ENCODE assay signal across 11 cellular contexts in the genomic region with DNA sequence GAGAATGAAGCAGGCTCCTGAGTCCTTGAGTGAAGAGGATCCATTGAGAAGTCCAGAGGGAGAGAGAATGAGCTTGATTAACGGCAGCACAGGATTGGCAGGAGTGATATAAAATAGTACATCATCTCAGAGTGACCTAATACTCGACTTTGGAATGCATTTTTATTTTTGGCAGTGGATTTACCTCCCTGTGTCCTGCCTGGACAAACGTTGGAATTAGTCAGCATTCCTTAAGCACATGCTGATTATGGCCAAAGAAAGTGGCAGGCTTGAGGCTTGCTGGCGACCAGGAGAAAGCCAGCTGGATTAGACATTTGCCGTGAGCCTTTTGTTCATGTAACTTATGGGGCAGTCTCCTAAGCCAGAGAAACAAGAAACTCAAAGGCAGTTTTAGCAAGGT. TPM values are rescaled to one million over a fixed set of nuclear protein-coding genes. Genes with fewer than 3 reads are reported as not detected.
DNase-seq lines count a peak whose midpoint lies in the region; ATAC-seq and TF ChIP-seq lines count a peak whose summit lies in the region.
"Had no signal": no experiment of that assay in that cellular context is flagged by ENCODE, and none has a peak within 500 bp of the region (broad histone marks: within the 10 kb centered on the region; RNA-seq: fewer than 3 reads in every experiment).

No MANE protein-coding gene starts in this region.

- H3K27ac ChIP-seq in body of pancreas (peak overlapping the region in 1 of 4 donors; percentile 10), thoracic aorta (peak overlapping the region; percentile 43 to 46)
- H3K27ac ChIP-seq: epithelial cell of prostate had no signal

- 44 to 47% methylated on average over 5 of the region's 5 CpGs for WGBS in body of pancreas, 2 donors

- peaks cover 91% of the 10 kb centered on the region for H3K4me1 Mint-ChIP-seq in HFFc6 (ENCODE audit: low read depth)

- H3K9me3 Mint-ChIP-seq in HFFc6: no peaks in the 10 kb centered on the region
- H3K9me3 Mint-ChIP-seq: activated T-cell treated with anti-CD3 and anti-CD28 coated beads, Interleukin-2, amount 50 U/mL, for 24 hours had no signal

- no peaks in the 10 kb centered on the region for H3K27me3 Mint-ChIP-seq in HFFc6 (ENCODE audit: insufficient read depth)
- H3K27me3 Mint-ChIP-seq: activated T-cell treated with anti-CD3 and anti-CD28 coated beads, Interleukin-2, amount 50 U/mL, for 24 hours had no signal

- peaks cover 9% of the 10 kb centered on the region; the same call in 1 of the 2 replicates for H3K36me3 Mint-ChIP-seq in HFFc6 (ENCODE audit: low read depth)

- no peaks in the 10 kb centered on the region for H3K27me3 ChIP-seq in body of pancreas
- no peaks in the 10 kb centered on the region for H3K27me3 ChIP-seq in thoracic aorta (replicated peaks; ENCODE audit: insufficient read depth)

- intact Hi-C loops in body of pancreas (cut with DNase I) (no loop called here), head of caudate nucleus (cut with DNase I) (no loop called here)

- H3K4me1 ChIP-seq in body of pancreas: peaks cover 23% of the 10 kb centered on the region
- H3K4me1 ChIP-seq in thoracic aorta (ENCODE audit: control insufficient read depth in 1 of 2, low read depth in 2 of 2): peaks cover 60 to 84% of the 10 kb centered on the region in 2 donors

- no peak overlapping the region for H3K4me3 ChIP-seq in body of pancreas
- H3K4me3 ChIP-seq in thoracic aorta: peak overlapping the region; percentile 12

- DNase-seq in HFFc6 (peak; percentile 82), body of pancreas (no peak), hepatic stellate cell (ENCODE audit: low spot score) (peak; percentile 68), thoracic aorta (ENCODE audit: low spot score) (no peak), activated gamma-delta T cell (lab: John Stamatoyannopoulos, UW) (no peak), head of caudate nucleus (no peak)
- DNase-seq: activated T-cell treated with anti-CD3 and anti-CD28 coated beads, Interleukin-2, amount 50 U/mL, for 24 hours; NCI-H1417 treated with DMSO at 0.1 percent for 48 hours had no signal

- TF ChIP-seq CTCF in HFFc6 (IDR thresholded peaks at IDR 0.05): no peak
- no peak for TF ChIP-seq CTCF in body of pancreas (IDR thresholded peaks at IDR 0.05)
- TF ChIP-seq CTCF in thoracic aorta (IDR thresholded peaks at IDR 0.05): no peak

- H3K9me3 ChIP-seq in body of pancreas: no peaks in the 10 kb centered on the region
- no peaks in the 10 kb centered on the region for H3K9me3 ChIP-seq in thoracic aorta

- H3K4me3 Mint-ChIP-seq in HFFc6: peak overlapping the region; percentile 48
- H3K4me3 Mint-ChIP-seq: activated T-cell treated with anti-CD3 and anti-CD28 coated beads, Interleukin-2, amount 50 U/mL, for 24 hours had no signal

- peak overlapping the region; percentile 55 for H3K27ac Mint-ChIP-seq in HFFc6
- H3K27ac Mint-ChIP-seq: activated T-cell treated with anti-CD3 and anti-CD28 coated beads, Interleukin-2, amount 50 U/mL, for 24 hours had no signal

- no peak for TF ChIP-seq POLR2A in body of pancreas (IDR thresholded peaks at IDR 0.05)
- TF ChIP-seq POLR2A in GM18505 (IDR thresholded peaks at IDR 0.05; ENCODE audit: borderline replicate concordance, extremely low read depth, insufficient read depth, insufficient read length): no peak

- peak; percentile 77 for ATAC-seq in body of pancreas
- peak; percentile 56 for ATAC-seq in thoracic aorta (ENCODE audit: insufficient number of reproducible peaks, low FRiP score, low read depth)
- ATAC-seq in GM19035 (IDR thresholded peaks at IDR 0.05; ENCODE audit: unreplicated experiment): no peak
- no peak for ATAC-seq in GM18505 (IDR thresholded peaks at IDR 0.05; ENCODE audit: unreplicated experiment)

- no peaks in the 10 kb centered on the region for H3K36me3 ChIP-seq in body of pancreas (replicated peaks in 1 of 2; ENCODE audit: insufficient read depth in 1 of 2, low read depth in 2 of 2)
- H3K36me3 ChIP-seq in thoracic aorta: no peaks in the 10 kb centered on the region

RNA-seq across cellular contexts. Expression of gene LRCH1, which starts 22.9 kb away (rescaled TPM):
- total RNA-seq in HFFc6 (2021; fragmentation: NEBNext Ultra II Directional; extraction: Animal tissue kit (Norgen Biotek cat#: 25700)): 10 to 100 TPM; 11.3 to 13.9 (median 12.5) TPM
- 1 to 10 TPM; 7.3 to 8.6 TPM for total RNA-seq in body of pancreas
- 10 to 100 TPM; 29.4 to 38.9 TPM for total RNA-seq in thoracic aorta

Comparison
In these comparisons a context has a peak if more than half of its experiments do, and no peak if none do; other contexts are left out.
1. DNase-seq: peak in HFFc6 (single experiment) and hepatic stellate cell (single experiment); none in body of pancreas (0 of 4), thoracic aorta (single experiment), activated gamma-delta T cell (single experiment) and head of caudate nucleus (0 of 42).
2. ATAC-seq: peak in body of pancreas (single experiment) and thoracic aorta (single experiment); none in GM19035 (single experiment) and GM18505 (single experiment).